Comparison of ENCODE assay signal across 8 cellular contexts in genomic region chr10:124917168-124917938, GRCh38. TPM values are rescaled to one million over a fixed set of nuclear protein-coding genes. Genes with fewer than 3 reads are reported as not detected.
DNase-seq lines count a peak whose midpoint lies in the region; ATAC-seq and TF ChIP-seq lines count a peak whose summit lies in the region.

No MANE protein-coding gene starts in this region.

- no peaks in the 10 kb centered on the region for H3K9me3 ChIP-seq in CD4-positive, alpha-beta T cell (ENCODE audit: control insufficient read depth, low read length)
- H3K9me3 ChIP-seq in smooth muscle cell (replicated peaks; ENCODE audit: low read depth): no peaks in the 10 kb centered on the region

- no TSS peak for BruUV-seq in MCF 10A (replicated peaks; lab: Mats Ljungman, UMichigan)

- no peaks in the 10 kb centered on the region for H3K9me3 Mint-ChIP-seq in CD4-positive, alpha-beta T cell
- H3K9me3 Mint-ChIP-seq in MCF 10A (ENCODE audit: unreplicated experiment): no peaks in the 10 kb centered on the region

- intact Hi-C loops in CD4-positive, alpha-beta T cell (cut with DNase I, micrococcal nuclease): loop anchor here (2.0 to 10.0 kb wide), 10 partner anchors 117 to 1910 kb away; partner anchors contain the start of genes BUB3 (in 2 of the 2), ABRAXAS2 (in 1 of the 2), ACADSB (in 1 of the 2) and EDRF1 (in 1 of the 2)
- intact Hi-C loops in MCF 10A (cut with micrococcal nuclease): loop anchor here (5.0 kb wide), 3 partner anchors 70 to 385 kb away; partner anchors contain the start of gene ABRAXAS2

- H3K4me2 ChIP-seq in smooth muscle cell: peak overlapping the region; percentile 88

- H3K27me3 Mint-ChIP-seq in CD4-positive, alpha-beta T cell: peaks cover 3% of the 10 kb centered on the region
- H3K27me3 Mint-ChIP-seq in MCF 10A (ENCODE audit: insufficient read depth, unreplicated experiment): no peaks in the 10 kb centered on the region

- peaks cover 46% of the 10 kb centered on the region for H3K4me1 Mint-ChIP-seq in CD4-positive, alpha-beta T cell (ENCODE audit: low read depth)
- peaks cover 17% of the 10 kb centered on the region for H3K4me1 Mint-ChIP-seq in MCF 10A (ENCODE audit: insufficient read depth, unreplicated experiment)

- peaks cover 47% of the 10 kb centered on the region for H4K20me1 ChIP-seq in smooth muscle cell (ENCODE audit: low read depth)

- POLR2A ChIA-PET in CD4-positive, alpha-beta T cell (lab: Charles Lee): interaction anchor here (0.7 to 1.8 kb wide), 7 partner anchors 9 to 1910 kb away, joined by 3 to 5 read pairs (median 4); partner anchors contain the start of genes LHPP and UROS
- POLR2A ChIA-PET in MCF 10A (lab: Yijun Ruan, JAX): interaction anchor here (0.7 to 4.0 kb wide), 29 partner anchors 9 to 667 kb away, joined by 3 to 21 read pairs (median 4); partner anchors contain the start of genes ABRAXAS2, EEF1AKMT2 and ZRANB1

- H3K27me3 ChIP-seq in CD4-positive, alpha-beta T cell (ENCODE audit: control insufficient read depth, insufficient read depth, low read length): no peaks in the 10 kb centered on the region
- H3K27me3 ChIP-seq in smooth muscle cell (ENCODE audit: low read depth): no peaks in the 10 kb centered on the region

- peak overlapping the region; percentile 91 for H3K27ac ChIP-seq in CD4-positive, alpha-beta T cell (ENCODE audit: low read depth, low read length)
- H3K27ac ChIP-seq in smooth muscle cell (ENCODE audit: low read depth): peak overlapping the region; percentile 96

- peaks cover 21% of the 10 kb centered on the region for H3K4me1 ChIP-seq in smooth muscle cell (ENCODE audit: low read depth)

- under 1% methylated on average over 23 of the region's 81 CpGs for WGBS in smooth muscle cell (ENCODE audit: low lambda C conversion rate)

- CTCF ChIA-PET in CD4-positive, alpha-beta T cell (lab: Charles Lee): no interaction called here
- CTCF ChIA-PET in MCF 10A (lab: Yijun Ruan, JAX): interaction anchor here (0.5 to 1.2 kb wide), 4 partner anchors 32 to 820 kb away, joined by 3 read pairs; no protein-coding TSS in a partner anchor

- peak overlapping the region; percentile 51 for H2AFZ ChIP-seq in smooth muscle cell (ENCODE audit: low read depth)

- peaks cover 18% of the 10 kb centered on the region for H3K36me3 Mint-ChIP-seq in CD4-positive, alpha-beta T cell (ENCODE audit: low read depth)
- peaks cover 10% of the 10 kb centered on the region for H3K36me3 Mint-ChIP-seq in MCF 10A (ENCODE audit: insufficient read depth, unreplicated experiment)

- peak in 8 of 10 experiments; percentile 5 to 46 (median 22) for DNase-seq in CD4-positive, alpha-beta T cell
- peak in 4 of 5 donors; percentile 24 to 31 (median 24) for DNase-seq in T-helper 1 cell
- peak; percentile 35 for DNase-seq in MCF 10A (ENCODE audit: unreplicated experiment)
- DNase-seq in iris pigment epithelial cell (ENCODE audit: low read depth): peak; percentile 51
- DNase-seq in smooth muscle cell (lab: John Stamatoyannopoulos, UW; ENCODE audit: unreplicated experiment): peak; percentile 12

- ATAC-seq in CD4-positive, alpha-beta T cell (ENCODE audit: poor library complexity): peak; percentile 43
- peak; percentile 19 for ATAC-seq in GM19395 (IDR thresholded peaks at IDR 0.05; ENCODE audit: unreplicated experiment)
- peak; percentile 20 for ATAC-seq in HG03571 (IDR thresholded peaks at IDR 0.05; ENCODE audit: unreplicated experiment)
- no peak for ATAC-seq in GM18870 (IDR thresholded peaks at IDR 0.05; ENCODE audit: unreplicated experiment)

- H3K36me3 ChIP-seq in smooth muscle cell (ENCODE audit: low read depth): no peaks in the 10 kb centered on the region

- H3K27ac Mint-ChIP-seq in CD4-positive, alpha-beta T cell: peak overlapping the region; percentile 97
- H3K27ac Mint-ChIP-seq in MCF 10A (ENCODE audit: low read depth, unreplicated experiment): peak overlapping the region; percentile 80

- peaks cover 14% of the 10 kb centered on the region for H3F3A ChIP-seq in smooth muscle cell (ENCODE audit: low read depth)

- peak overlapping the region; percentile 100 for H3K4me3 ChIP-seq in smooth muscle cell

- peaks cover 50% of the 10 kb centered on the region for H3K79me2 ChIP-seq in smooth muscle cell (ENCODE audit: low read depth)

- peak overlapping the region; percentile 97 for H3K4me3 Mint-ChIP-seq in CD4-positive, alpha-beta T cell
- H3K4me3 Mint-ChIP-seq in MCF 10A (ENCODE audit: unreplicated experiment): peak overlapping the region; percentile 91

- TF ChIP-seq CTCF in CD4-positive, alpha-beta T cell (IDR thresholded peaks at IDR 0.05): no peak
- TF ChIP-seq CTCF in MCF 10A (IDR thresholded peaks at IDR 0.05; ENCODE audit: unreplicated experiment): no peak
- TF ChIP-seq CTCF in smooth muscle cell (IDR thresholded peaks at IDR 0.05; ENCODE audit: borderline replicate concordance, insufficient read depth, poor library complexity, severe bottlenecking): no peak

- H3K9ac ChIP-seq in smooth muscle cell (ENCODE audit: low read depth): peak overlapping the region; percentile 97

RNA-seq across cellular contexts. Expression of gene ZRANB1, which starts 24.6 kb away (rescaled TPM):
- total RNA-seq in CD4-positive, alpha-beta T cell: 10 to 100 TPM; 21.2 to 22.2 TPM
- total RNA-seq in MCF 10A (2022) (17.8 and 23.2 TPM in 2 replicates), smooth muscle cell (24.1 and 30.2 TPM in 2 replicates)
- 7.5 and 8.2 TPM in 2 replicates for polyA plus RNA-seq in smooth muscle cell
